ENCODE assay signal across 1 cellular context in the genomic region with DNA sequence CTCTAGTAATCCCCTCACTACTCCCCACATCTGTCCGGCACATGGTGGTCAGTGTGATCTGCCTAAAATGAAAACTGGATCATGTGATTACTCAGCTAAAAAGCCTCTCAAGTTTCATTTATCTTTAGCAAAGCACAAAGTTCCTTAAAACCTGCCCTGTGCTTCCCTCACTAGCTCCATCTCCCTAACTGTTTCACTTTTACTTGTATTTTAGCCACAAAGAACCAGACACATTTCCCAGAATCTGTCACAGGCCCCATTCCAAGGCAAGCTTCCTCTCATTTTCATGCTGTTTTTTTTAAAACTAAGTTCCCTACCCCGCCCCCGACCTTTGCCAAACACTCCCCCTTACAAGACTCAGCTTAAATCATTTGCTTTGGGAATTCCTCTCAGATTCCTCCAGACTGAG.
TF ChIP-seq lines count a peak whose summit lies in the region.

No MANE protein-coding gene starts in this region.

TF ChIP-seq in K562, 482 proteins besides CTCF, POLR2A, EP300 and RAD21 (continued from another document and continues in another):
- TF ChIP-seq MGA (IDR thresholded peaks at IDR 0.05), result peak; percentile 89; the same call in 1 of the 2 replicates
- TF ChIP-seq PRMT5 (CRISPR knock-in tag; IDR thresholded peaks at IDR 0.05), result no peak
- TF ChIP-seq ZNF384 (IDR thresholded peaks at IDR 0.05; ENCODE audit: low read depth, low read length), result peak; percentile 23; the same call in 1 of the 2 replicates
- peak; percentile 55 for TF ChIP-seq USF1 (CRISPR knock-in tag; IDR thresholded peaks at IDR 0.05)
- TF ChIP-seq DPF2 (IDR thresholded peaks at IDR 0.05), result peak; percentile 45; the same call in 1 of the 2 replicates
- no peak for TF ChIP-seq CREB3L1 (IDR thresholded peaks at IDR 0.05; ENCODE audit: borderline replicate concordance, low read depth)
- no peak for TF ChIP-seq NR2C2 (CRISPR knock-in tag; IDR thresholded peaks at IDR 0.05)
- 0 out of 2 replicates have a peak, but pooled peaks have one; percentile 42 for TF ChIP-seq NR2C2 (tag; IDR thresholded peaks at IDR 0.05)
- TF ChIP-seq POLR2H (tag; IDR thresholded peaks at IDR 0.05; ENCODE audit: low read depth), result no peak
- TF ChIP-seq ZNF232 (CRISPR knock-in tag; IDR thresholded peaks at IDR 0.05), result no peak
- peak; percentile 52; the same call in 1 of the 2 replicates for TF ChIP-seq RAD51 (IDR thresholded peaks at IDR 0.05; ENCODE audit: borderline replicate concordance, low read depth)
- TF ChIP-seq, protein P1, sequence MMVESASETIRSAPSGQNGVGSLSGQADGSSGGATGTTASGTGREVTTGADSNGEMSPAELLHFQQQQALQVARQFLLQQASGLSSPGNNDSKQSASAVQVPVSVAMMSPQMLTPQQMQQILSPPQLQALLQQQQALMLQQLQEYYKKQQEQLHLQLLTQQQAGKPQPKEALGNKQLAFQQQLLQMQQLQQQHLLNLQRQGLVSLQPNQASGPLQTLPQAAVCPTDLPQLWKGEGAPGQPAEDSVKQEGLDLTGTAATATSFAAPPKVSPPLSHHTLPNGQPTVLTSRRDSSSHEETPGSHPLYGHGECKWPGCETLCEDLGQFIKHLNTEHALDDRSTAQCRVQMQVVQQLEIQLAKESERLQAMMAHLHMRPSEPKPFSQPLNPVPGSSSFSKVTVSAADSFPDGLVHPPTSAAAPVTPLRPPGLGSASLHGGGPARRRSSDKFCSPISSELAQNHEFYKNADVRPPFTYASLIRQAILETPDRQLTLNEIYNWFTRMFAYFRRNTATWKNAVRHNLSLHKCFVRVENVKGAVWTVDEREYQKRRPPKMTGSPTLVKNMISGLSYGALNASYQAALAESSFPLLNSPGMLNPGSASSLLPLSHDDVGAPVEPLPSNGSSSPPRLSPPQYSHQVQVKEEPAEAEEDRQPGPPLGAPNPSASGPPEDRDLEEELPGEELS (CRISPR knock-in tag; IDR thresholded peaks at IDR 0.05; ENCODE audit: borderline replicate concordance), result no peak
- no peak for TF ChIP-seq SIRT6 (IDR thresholded peaks at IDR 0.05; ENCODE audit: low read depth, low read length)
- no peak for TF ChIP-seq ZSCAN29 (IDR thresholded peaks at IDR 0.05)
- TF ChIP-seq CEBPG (CRISPR knock-in tag; IDR thresholded peaks at IDR 0.05), result no peak
- TF ChIP-seq CEBPG (tag; conservative IDR thresholded peaks at IDR 0.05 in 1 of 2, IDR thresholded peaks at IDR 0.05 in 1 of 2), result no peak
- no peak for TF ChIP-seq CREB3 (tag; conservative IDR thresholded peaks at IDR 0.05; ENCODE audit: low read depth)
- TF ChIP-seq CBFA2T2 (conservative IDR thresholded peaks at IDR 0.05), result 0 out of 2 replicates have a peak, but pooled peaks have one; percentile 16
- no peak for TF ChIP-seq ZNF311 (CRISPR knock-in tag; IDR thresholded peaks at IDR 0.05)
- TF ChIP-seq NFE2L1 (tag; IDR thresholded peaks at IDR 0.05; ENCODE audit: borderline replicate concordance, low read depth), result no peak
- no peak for TF ChIP-seq BRF1 (IDR thresholded peaks at IDR 0.05; ENCODE audit: borderline replicate concordance, extremely low read depth, insufficient read length)
- TF ChIP-seq MAFF (IDR thresholded peaks at IDR 0.05; ENCODE audit: low read length), result peak; percentile 59; the same call in 1 of the 2 replicates
- 0 out of 2 replicates have a peak, but pooled peaks have one; percentile 12 for TF ChIP-seq GATA2 (CRISPR knock-in tag; IDR thresholded peaks at IDR 0.05)
- TF ChIP-seq, protein P2, sequence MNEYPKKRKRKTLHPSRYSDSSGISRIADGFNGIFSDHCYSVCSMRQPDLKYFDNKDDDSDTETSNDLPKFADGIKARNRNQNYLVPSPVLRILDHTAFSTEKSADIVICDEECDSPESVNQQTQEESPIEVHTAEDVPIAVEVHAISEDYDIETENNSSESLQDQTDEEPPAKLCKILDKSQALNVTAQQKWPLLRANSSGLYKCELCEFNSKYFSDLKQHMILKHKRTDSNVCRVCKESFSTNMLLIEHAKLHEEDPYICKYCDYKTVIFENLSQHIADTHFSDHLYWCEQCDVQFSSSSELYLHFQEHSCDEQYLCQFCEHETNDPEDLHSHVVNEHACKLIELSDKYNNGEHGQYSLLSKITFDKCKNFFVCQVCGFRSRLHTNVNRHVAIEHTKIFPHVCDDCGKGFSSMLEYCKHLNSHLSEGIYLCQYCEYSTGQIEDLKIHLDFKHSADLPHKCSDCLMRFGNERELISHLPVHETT (CRISPR knock-in tag; conservative IDR thresholded peaks at IDR 0.05 in 1 of 2, IDR thresholded peaks at IDR 0.05 in 1 of 2), result no peak
- no peak for TF ChIP-seq ZNF436 (CRISPR knock-in tag; IDR thresholded peaks at IDR 0.05)
- no peak for TF ChIP-seq SREBF2 (CRISPR knock-in tag; IDR thresholded peaks at IDR 0.05)
- TF ChIP-seq FOXM1 (IDR thresholded peaks at IDR 0.05; ENCODE audit: low read depth), result no peak
- no peak for TF ChIP-seq FOXM1 (CRISPR knock-in tag; IDR thresholded peaks at IDR 0.05; ENCODE audit: low read depth)
